In the genomic region with DNA sequence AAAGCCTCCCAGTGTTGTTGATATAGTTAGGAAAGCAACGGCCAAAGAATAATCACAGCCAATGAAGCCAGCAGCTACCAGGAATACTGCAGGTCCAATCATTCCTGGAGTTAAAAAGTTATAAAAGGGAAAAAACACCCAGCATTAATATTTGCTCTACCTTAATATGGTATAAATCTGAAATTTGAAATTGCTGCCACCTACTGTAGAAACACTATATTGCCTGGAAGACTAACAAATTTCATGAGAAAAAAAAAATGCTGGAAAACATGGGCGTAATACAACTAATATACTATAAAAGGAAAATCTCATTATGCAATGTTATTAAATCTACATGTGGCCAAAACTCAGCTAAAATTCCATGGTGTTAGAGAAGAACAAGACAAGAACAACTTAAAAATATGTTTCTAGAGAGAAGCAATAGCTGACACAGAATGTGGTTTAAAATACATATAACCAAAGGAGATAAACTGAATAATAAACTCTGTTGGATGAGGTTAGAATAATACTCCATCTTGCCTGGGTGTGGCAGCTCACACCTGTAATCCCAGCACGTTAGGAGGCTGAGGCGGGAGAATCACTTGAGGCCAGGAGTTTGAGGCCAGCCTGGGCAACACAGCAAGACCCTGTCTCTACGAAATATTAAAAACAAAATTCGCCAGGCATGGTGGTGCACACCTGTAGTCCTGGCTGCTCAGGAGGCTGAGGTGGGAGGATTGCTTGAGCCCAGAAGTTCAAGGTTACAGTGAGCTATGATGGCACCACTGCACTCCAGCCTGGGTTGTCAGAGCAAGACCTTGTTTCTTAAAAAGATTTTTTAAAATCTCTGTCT, we compare ENCODE assay signal across 8 cellular contexts. TPM values are rescaled to one million over a fixed set of nuclear protein-coding genes. Genes with fewer than 3 reads are reported as not detected.
DNase-seq lines count a peak whose midpoint lies in the region; ATAC-seq and TF ChIP-seq lines count a peak whose summit lies in the region.

No MANE protein-coding gene starts in this region.

- H3K27ac Mint-ChIP-seq in immature natural killer cell = peak overlapping the region in 5 of 6 donors; percentile 2 to 15 (median 9)

- in situ Hi-C loops in astrocyte of the spinal cord (cut with HindIII; ENCODE audit: low sequenced_read_pairs) = no loop called here

- H3K36me3 Mint-ChIP-seq in immature natural killer cell = peaks cover 18 to 33% (median 22%) of the 10 kb centered on the region in 3 donors

- peaks cover 30% of the 10 kb centered on the region for H3K36me3 ChIP-seq in suprapubic skin

- H3K27me3 ChIP-seq in suprapubic skin = no peaks in the 10 kb centered on the region

- no peaks in the 10 kb centered on the region for H3K9me3 Mint-ChIP-seq in immature natural killer cell

- H3K9me3 ChIP-seq in suprapubic skin = no peaks in the 10 kb centered on the region

- no peak for DNase-seq in Right ventricle myocardium superior
- DNase-seq in Right ventricle myocardium inferior (ENCODE audit: missing footprints) = no peak
- peak; percentile 20 for DNase-seq in NCI-H146 treated with DMSO at 0.1 percent for 48 hours (lab: John Stamatoyannopoulos, UW; ENCODE audit: unreplicated experiment)
- DNase-seq in astrocyte of the spinal cord (ENCODE audit: low read depth, low spot score) = peak; percentile 67
- DNase-seq in immature natural killer cell = peak; percentile 52 to 58 (median 53)
- no peak for DNase-seq in suprapubic skin (ENCODE audit: low spot score in 2 of 2)

- intact Hi-C loops in Right ventricle myocardium superior (cut with DNase I) = loop anchor here (2.0 kb wide), 1 partner anchor 96 kb away; no protein-coding TSS in a partner anchor
- intact Hi-C loops in Right ventricle myocardium inferior (cut with DNase I) = loop anchor here (1.0 kb wide), 1 partner anchor 95 kb away; no protein-coding TSS in a partner anchor

- no peak for TF ChIP-seq POLR2A in suprapubic skin (IDR thresholded peaks at IDR 0.05)
- no peak for TF ChIP-seq POLR2A in GM18505 (IDR thresholded peaks at IDR 0.05; ENCODE audit: borderline replicate concordance, extremely low read depth, insufficient read depth, insufficient read length)

- TF ChIP-seq EP300 in suprapubic skin (IDR thresholded peaks at IDR 0.05) = no peak

- 58% methylated on average over 6 of the region's 6 CpGs for WGBS in suprapubic skin

- peaks cover 5% of the 10 kb centered on the region for H3K4me1 ChIP-seq in suprapubic skin

- TF ChIP-seq CTCF in astrocyte of the spinal cord (IDR thresholded peaks at IDR 0.05; ENCODE audit: low read depth, low read length) (peak; percentile 56), suprapubic skin (IDR thresholded peaks at IDR 0.05) (peak; percentile 60 to 64)

- no peak overlapping the region for H3K4me3 Mint-ChIP-seq in immature natural killer cell

- H3K27ac ChIP-seq in suprapubic skin = no peak overlapping the region

- no peaks in the 10 kb centered on the region for H3K27me3 Mint-ChIP-seq in immature natural killer cell (ENCODE audit: low read depth in 3 of 3)

- ATAC-seq in Right ventricle myocardium superior (ENCODE audit: poor library complexity) = peak; percentile 71
- ATAC-seq in Right ventricle myocardium inferior = no peak
- no peak for ATAC-seq in HG03354 (IDR thresholded peaks at IDR 0.05; ENCODE audit: poor library complexity, severe bottlenecking, unreplicated experiment)
- ATAC-seq in GM18505 (IDR thresholded peaks at IDR 0.05; ENCODE audit: unreplicated experiment) = no peak

- peaks cover 0 to 7% of the 10 kb centered on the region in 2 donors for H3K4me1 Mint-ChIP-seq in immature natural killer cell

- no peak overlapping the region for H3K4me3 ChIP-seq in astrocyte of the spinal cord (ENCODE audit: low read depth, low read length)
- H3K4me3 ChIP-seq in suprapubic skin = no peak overlapping the region

RNA-seq across cellular contexts. Expression of gene SLC17A5, which starts 43.1 kb away (rescaled TPM):
- 4.1 TPM for total RNA-seq in Right ventricle myocardium superior
- total RNA-seq in Right ventricle myocardium inferior = 5.9 TPM
- polyA plus RNA-seq in immature natural killer cell = 1 to 10 TPM; 3.0 to 9.4 (median 5.9) TPM
- 10 to 100 TPM in 2 of 4 donors, 1 to 10 TPM in 2; 8.0 to 14.0 (median 11.2) TPM for total RNA-seq in suprapubic skin

Comparison
In these comparisons a context has a peak if more than half of its experiments do, and no peak if none do; other contexts are left out.
1. DNase-seq: peak in NCI-H146 treated with DMSO at 0.1 percent for 48 hours (single experiment), astrocyte of the spinal cord (single experiment) and immature natural killer cell (3 of 3); none in Right ventricle myocardium superior (single experiment), Right ventricle myocardium inferior (single experiment) and suprapubic skin (0 of 2).